8 cellular contexts compared by ENCODE assay signal in the genomic region with DNA sequence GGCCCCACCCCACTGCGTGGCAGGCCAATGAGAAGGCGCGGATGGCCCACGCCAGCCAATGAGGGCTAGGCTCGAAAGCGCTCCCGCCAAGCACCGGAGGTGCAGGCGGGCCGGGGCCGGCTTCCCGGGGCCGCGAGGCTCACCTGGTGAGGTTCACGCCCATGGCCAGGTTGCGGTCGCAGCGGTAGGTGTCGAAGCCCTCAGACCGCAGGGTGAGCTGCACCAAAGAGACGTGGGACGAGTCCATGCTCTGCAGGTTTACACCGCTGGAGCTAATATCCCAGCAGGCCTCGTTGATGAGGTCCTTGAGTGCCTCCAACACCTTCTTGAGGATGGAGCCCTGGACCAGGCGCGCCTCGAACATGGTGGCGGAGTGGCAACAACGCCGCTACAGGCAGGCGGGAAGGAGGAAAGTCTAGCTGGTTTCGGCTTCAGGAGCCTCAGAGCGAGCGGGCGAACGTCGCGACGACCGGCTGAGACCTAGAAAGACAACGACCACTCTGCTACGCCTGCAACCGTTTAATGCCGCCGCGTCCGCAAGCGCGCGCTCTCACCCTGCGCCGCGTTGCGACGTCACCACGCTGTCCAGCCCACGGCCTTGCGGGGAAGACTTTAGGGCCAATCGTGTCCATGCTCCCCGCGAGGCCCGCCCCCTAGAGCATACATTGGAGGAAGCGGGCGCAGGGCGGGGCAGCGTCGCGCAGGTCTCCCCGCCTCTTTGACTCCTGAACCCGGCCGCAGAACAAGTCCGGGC. TPM values are rescaled to one million over a fixed set of nuclear protein-coding genes. Genes with fewer than 3 reads are reported as not detected.
A peak's percentile ranks its signal among the peaks of the same experiment; 100 is the strongest.
DNase-seq lines count a peak whose midpoint lies in the region; ATAC-seq and TF ChIP-seq lines count a peak whose summit lies in the region.

A gene (minus strand): TSS at position 524 of the 754 bp plus-strand sequence. CDS start 160 bp downstream, at position 364.

- peak within 1 kb of the TSS; percentile 65 for H3K27ac ChIP-seq in ACC112 (ENCODE audit: low read depth, low read length)
- H3K27ac ChIP-seq in VCaP, result peak within 1 kb of the TSS; percentile 79
- peak within 1 kb of the TSS; percentile 87 to 91 for H3K27ac ChIP-seq in breast epithelium
- peak within 1 kb of the TSS; percentile 96 for H3K27ac ChIP-seq in iPS-18a (ENCODE audit: low read length)
- H3K27ac ChIP-seq in skeletal muscle tissue (ENCODE audit: low read depth, low read length), result peak within 1 kb of the TSS; percentile 79

- H3K9ac ChIP-seq in iPS-18a (ENCODE audit: low read length) (peak within 1 kb of the TSS; percentile 95), skeletal muscle tissue (ENCODE audit: low read depth in 1 of 3, low read length in 3 of 3) (peak within 1 kb of the TSS; percentile 73 to 91 (median 89))

- intact Hi-C loops in breast epithelium (cut with DNase I; ENCODE audit: low total_unique reads), result loop anchor here (10.0 kb wide), 1 partner anchor 75 kb away; no protein-coding TSS in a partner anchor

- peaks cover 10% of the 10 kb centered on the region for H3K4me1 ChIP-seq in ACC112 (ENCODE audit: control insufficient read depth, insufficient read depth, low read length, unreplicated experiment)
- H3K4me1 ChIP-seq in breast epithelium, result peaks cover 0 to 6% of the 10 kb centered on the region in 2 donors
- peaks cover 4% of the 10 kb centered on the region for H3K4me1 ChIP-seq in iPS-18a (ENCODE audit: control insufficient read depth, low read depth, low read length)
- peaks cover 12 to 19% (median 17%) of the 10 kb centered on the region in 3 donors for H3K4me1 ChIP-seq in skeletal muscle tissue (ENCODE audit: control insufficient read depth in 3 of 3, insufficient read depth in 3 of 3, low read length in 3 of 3)

- ATAC-seq in GM18870 (IDR thresholded peaks at IDR 0.05; ENCODE audit: unreplicated experiment) (peak; percentile 81), HG03135 (IDR thresholded peaks at IDR 0.05; ENCODE audit: unreplicated experiment) (peak; percentile 92)

- H3K79me2 ChIP-seq in ACC112 (ENCODE audit: control insufficient read depth, insufficient read depth, low read length, unreplicated experiment), result peaks cover 37% of the 10 kb centered on the region

- peak within 1 kb of the TSS; percentile 83 for H3K4me3 ChIP-seq in ACC112 (ENCODE audit: low read depth, low read length)
- H3K4me3 ChIP-seq in breast epithelium, result peak within 1 kb of the TSS; percentile 74 to 89 (median 76)
- peak within 1 kb of the TSS; percentile 81 for H3K4me3 ChIP-seq in iPS-18a (ENCODE audit: low read length)
- H3K4me3 ChIP-seq in skeletal muscle tissue (ENCODE audit: low read length in 3 of 3), result peak within 1 kb of the TSS; percentile 98 to 99 (median 98)

- DNase-seq in NCI-H2196 treated with DMSO at 0.1 percent for 48 hours (lab: John Stamatoyannopoulos, UW; ENCODE audit: unreplicated experiment), result peak; percentile 95
- DNase-seq in breast epithelium (ENCODE audit: low spot score in 2 of 2), result peak; percentile 95 to 97

- peak within 1 kb of the TSS; percentile 77 for H2AFZ ChIP-seq in ACC112 (ENCODE audit: low read length, unreplicated experiment)

- peak; percentile 72 for TF ChIP-seq POLR2A in breast epithelium (IDR thresholded peaks at IDR 0.05)

- H3K27me3 ChIP-seq in ACC112 (ENCODE audit: insufficient read depth, low read length) (no peaks in the 10 kb centered on the region), breast epithelium (no peaks in the 10 kb centered on the region), iPS-18a (ENCODE audit: control insufficient read depth, insufficient read depth, low read length) (no peaks in the 10 kb centered on the region), skeletal muscle tissue (ENCODE audit: control insufficient read depth in 3 of 3, insufficient read depth in 3 of 3, low read length in 3 of 3) (no peaks in the 10 kb centered on the region)

- TF ChIP-seq CTCF in VCaP (conservative IDR thresholded peaks at IDR 0.05), result no peak; the same call in 1 of the 2 replicates
- TF ChIP-seq CTCF in breast epithelium (IDR thresholded peaks at IDR 0.05), result peak in 1 of 3 donors; percentile 11

- H3K9me3 ChIP-seq in breast epithelium, result no peaks in the 10 kb centered on the region
- H3K9me3 ChIP-seq in iPS-18a (ENCODE audit: control insufficient read depth, low read depth, low read length), result no peaks in the 10 kb centered on the region
- no peaks in the 10 kb centered on the region for H3K9me3 ChIP-seq in skeletal muscle tissue (ENCODE audit: control insufficient read depth in 3 of 3, low read length in 3 of 3)

- H3K36me3 ChIP-seq in ACC112 (ENCODE audit: insufficient read depth, low read length) (peaks cover 26% of the 10 kb centered on the region), breast epithelium (no peaks in the 10 kb centered on the region), iPS-18a (ENCODE audit: control insufficient read depth, low read depth, low read length) (peaks cover 41% of the 10 kb centered on the region), skeletal muscle tissue (ENCODE audit: control insufficient read depth in 3 of 3, insufficient read depth in 3 of 3, low read length in 3 of 3) (peaks cover 12 to 22% (median 21%) of the 10 kb centered on the region in 3 donors)

RNA-seq across cellular contexts. Expression of the gene that starts here (rescaled TPM):
- total RNA-seq in breast epithelium, result 10 to 100 TPM; 32.3 to 62.9 (median 55.4) TPM
- 35.5 TPM for total RNA-seq in skeletal muscle tissue

Comparison
In these comparisons a context has a peak if more than half of its experiments do, and no peak if none do; other contexts are left out.
1. Peak in every context shown above with its lines: DNase-seq, ATAC-seq, H3K4me3 ChIP-seq and H3K27ac ChIP-seq.